29 cellular contexts compared by ENCODE assay signal in the genomic region with DNA sequence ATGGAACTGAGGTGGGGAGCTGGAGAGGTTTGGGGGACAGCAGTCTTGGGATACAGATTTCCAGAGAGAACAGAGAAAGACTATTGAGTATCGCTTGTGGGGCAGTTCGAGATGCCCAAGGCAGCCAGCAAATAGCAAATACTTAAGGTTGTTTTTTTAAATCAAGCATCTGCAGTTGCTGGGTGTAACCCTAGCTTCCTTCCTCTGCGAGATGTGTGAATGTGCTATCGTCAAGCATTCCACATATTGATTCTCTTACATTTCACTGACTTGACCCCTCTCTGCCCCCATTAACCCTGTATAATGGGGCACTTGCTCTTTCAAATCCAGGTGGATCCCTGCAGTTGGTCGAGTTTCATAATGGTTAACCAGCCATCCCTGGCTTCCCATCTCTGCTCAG. TPM values are rescaled to one million over a fixed set of nuclear protein-coding genes. Genes with fewer than 3 reads are reported as not detected.
"Had no signal": no experiment of that assay in that cellular context is flagged by ENCODE, and none has a peak within 500 bp of the region (broad histone marks: within the 10 kb centered on the region; RNA-seq: fewer than 3 reads in every experiment).

No MANE protein-coding gene starts in this region.

- H3K4me3 ChIP-seq: adrenal gland, body of pancreas, SK-N-MC had no signal

- H3K4me3 Mint-ChIP-seq: activated CD8-positive, alpha-beta T cell treated with anti-CD3 and anti-CD28 coated beads for 36 hours; activated naive CD8-positive, alpha-beta T cell treated with anti-CD3 and anti-CD28 coated beads, Interleukin-2, amount 10 ng/mL, durations not matched to agents 7 days and 5 days; T-cell had no signal

- H3K4me1 ChIP-seq: adrenal gland, body of pancreas had no signal

- H3K36me3 ChIP-seq: adrenal gland had no signal

- H3K36me3 Mint-ChIP-seq: activated naive CD8-positive, alpha-beta T cell treated with anti-CD3 and anti-CD28 coated beads, Interleukin-2, amount 10 ng/mL, durations not matched to agents 7 days and 5 days; T-cell had no signal

- DNase-seq: activated CD4-positive, alpha-beta T cell treated with anti-CD3 and anti-CD28 coated beads for 4 hours; activated CD8-positive, alpha-beta memory T cell treated with anti-CD3 and anti-CD28 coated beads, Interleukin-2, amount 50 U/mL, for 48 hours; activated CD8-positive, alpha-beta T cell treated with anti-CD3 and anti-CD28 coated beads for 36 hours; activated naive CD4-positive, alpha-beta T cell treated with anti-CD3 and anti-CD28 coated beads, Interleukin-2, amount 50 U/mL, for 16 hours; activated naive CD8-positive, alpha-beta T cell treated with anti-CD3 and anti-CD28 coated beads, Interleukin-2, amount 10 ng/mL, durations not matched to agents 7 days and 5 days; activated T-cell treated with anti-CD3 and anti-CD28 coated beads, Interleukin-2, amount 50 U/mL, for 1 hour; adrenal gland; aorta; body of pancreas; central memory CD4-positive, alpha-beta T cell; KG1; NCI-H1092; NCI-H1930; NCI-H2171 treated with DMSO at 0.1 percent for 48 hours; NCI-H226; NCI-H526 treated with DMSO at 0.1 percent for 48 hours; NCI-H82; NK-92 treated with Interleukin-12 subunit alpha and Interleukin-12 subunit beta, amount 100 ng/mL, for 24 hours; OCI-M1; RPMI8226; T-cell; T-helper 2 cell; T1000 had no signal

- H3K9me3 ChIP-seq: adrenal gland, body of pancreas had no signal

- ATAC-seq: activated CD4-positive, CD25-positive, alpha-beta regulatory T cell treated with anti-CD3 and anti-CD28 coated beads, Interleukin-2, amount 50 U/mL, for 24 hours; activated CD8-positive, alpha-beta T cell treated with anti-CD3 and anti-CD28 coated beads for 36 hours; body of pancreas; Panc1; Right ventricle myocardium inferior; T-cell had no signal

- FAIRE-seq: bronchial epithelial cell, TTC549 had no signal

- H3K4me1 Mint-ChIP-seq: activated naive CD8-positive, alpha-beta T cell treated with anti-CD3 and anti-CD28 coated beads, Interleukin-2, amount 10 ng/mL, durations not matched to agents 7 days and 5 days had no signal

- H3K9me3 Mint-ChIP-seq: activated naive CD8-positive, alpha-beta T cell treated with anti-CD3 and anti-CD28 coated beads, Interleukin-2, amount 10 ng/mL, durations not matched to agents 7 days and 5 days had no signal

- H3K27me3 ChIP-seq: body of pancreas had no signal

- H3K27ac Mint-ChIP-seq: activated CD8-positive, alpha-beta T cell treated with anti-CD3 and anti-CD28 coated beads for 36 hours; activated naive CD8-positive, alpha-beta T cell treated with anti-CD3 and anti-CD28 coated beads, Interleukin-2, amount 10 ng/mL, durations not matched to agents 7 days and 5 days; T-cell had no signal

RNA-seq across cellular contexts. Expression of gene KCNE5, which starts 23.5 kb away (rescaled TPM):
- total RNA-seq: body of pancreas had no signal
